9 cellular contexts compared by ENCODE assay signal in genomic region chr7:156607332-156608175, GRCh38. TPM values are rescaled to one million over a fixed set of nuclear protein-coding genes. Genes with fewer than 3 reads are reported as not detected.
A peak's percentile ranks its signal among the peaks of the same experiment; 100 is the strongest.
DNase-seq lines count a peak whose midpoint lies in the region; ATAC-seq and TF ChIP-seq lines count a peak whose summit lies in the region.
"Had no signal": no experiment of that assay in that cellular context is flagged by ENCODE, and none has a peak within 500 bp of the region (broad histone marks: within the 10 kb centered on the region; RNA-seq: fewer than 3 reads in every experiment).

No MANE protein-coding gene starts in this region.

- BruUV-seq in mammary epithelial cell (replicated peaks; lab: Mats Ljungman, UMichigan), result no TSS peak

- no peaks in the 10 kb centered on the region for H4K20me1 ChIP-seq in mammary epithelial cell (ENCODE audit: insufficient read depth, low read length)

- in situ Hi-C loops in mammary epithelial cell (cut with MboI; ENCODE audit: low sequenced_read_pairs in 2 of 2), result no loop called here

- CTCF ChIA-PET in mammary epithelial cell (lab: Charles Lee; ENCODE audit: low non-redundant PET), result no interaction called here

- H3K27ac ChIP-seq in mammary epithelial cell (ENCODE audit: insufficient read depth, low read depth, low read length) (no peak overlapping the region), lung (ENCODE audit: low read depth in 1 of 2, low read length in 1 of 2) (peak overlapping the region in 1 of 2 donors; percentile 79), tibial nerve (no peak overlapping the region)
- H3K27ac ChIP-seq: C4-2B had no signal

- H3K4me3 ChIP-seq in mammary epithelial cell (replicated peaks in 1 of 3; ENCODE audit: insufficient read depth in 1 of 3, low read depth in 2 of 3, low read length in 3 of 3) (peak overlapping the region in 2 of 3 experiments; percentile 1 to 24), lung (peak overlapping the region; percentile 43), tibial nerve (peak overlapping the region; percentile 14 to 48 (median 28))

- intact Hi-C loops in mammary epithelial cell (cut with micrococcal nuclease), result no loop called here

- H3K9me3 ChIP-seq in mammary epithelial cell (replicated peaks; ENCODE audit: insufficient read depth, low read length), result no peaks in the 10 kb centered on the region
- H3K9me3 ChIP-seq in lung (ENCODE audit: control insufficient read depth in 2 of 2, insufficient read depth in 1 of 2, low read length in 1 of 2), result no peaks in the 10 kb centered on the region
- no peaks in the 10 kb centered on the region for H3K9me3 ChIP-seq in tibial nerve

- H3K9ac ChIP-seq in mammary epithelial cell (ENCODE audit: insufficient read depth, low read length), result no peak overlapping the region

- TF ChIP-seq EP300 in tibial nerve (IDR thresholded peaks at IDR 0.05), result no peak

- no peaks in the 10 kb centered on the region for H3K79me2 ChIP-seq in mammary epithelial cell (ENCODE audit: insufficient read depth, low read length)

- H3K36me3 ChIP-seq in mammary epithelial cell (ENCODE audit: insufficient read depth, low read length), result no peaks in the 10 kb centered on the region
- H3K36me3 ChIP-seq in lung (ENCODE audit: control insufficient read depth in 2 of 2, insufficient read depth in 2 of 2, low read length in 2 of 2), result no peaks in the 10 kb centered on the region
- peaks cover 0 to 3% (median 0%) of the 10 kb centered on the region in 3 donors for H3K36me3 ChIP-seq in tibial nerve

- WGBS in mammary epithelial cell (ENCODE audit: low coverage, missing lambda C conversion rate), result 6% methylated on average over 30 of the region's 84 CpGs
- WGBS in lung, 2 donors, result 22 to 45% methylated on average over 58 to 84 of the region's 84 CpGs
- WGBS in tibial nerve, 2 donors, result 44 to 53% methylated on average over 61 to 78 of the region's 84 CpGs

- DNase-seq in activated effector memory CD4-positive, alpha-beta T cell treated with anti-CD3 and anti-CD28 coated beads, Interleukin-2, amount 50 U/mL, for 16 hours, result peak; percentile 62
- DNase-seq in activated effector memory CD4-positive, alpha-beta T cell treated with Interleukin-2 at 50 U/mL for 16 hours, result no peak
- no peak for DNase-seq in mammary epithelial cell
- no peak for DNase-seq in lung (ENCODE audit: low spot score)
- DNase-seq in tibial nerve (ENCODE audit: low spot score in 2 of 2), result no peak
- no peak for DNase-seq in NCI-H1417 (lab: John Stamatoyannopoulos, UW)
- DNase-seq in NCI-H2196 treated with DMSO at 0.1 percent for 48 hours (lab: John Stamatoyannopoulos, UW; ENCODE audit: unreplicated experiment), result no peak
- DNase-seq in activated CD4-positive, alpha-beta T cell treated with anti-CD3 and anti-CD28 coated beads, Interleukin-2, amount 50 U/mL, for 1 hour, result no peak

- dilution Hi-C loops in mammary epithelial cell (cut with HindIII; ENCODE audit: low sequenced_read_pairs), result no loop called here

- no peak for ATAC-seq in lung (ENCODE audit: insufficient read depth, low FRiP score)

- no peak for TF ChIP-seq POLR2A in tibial nerve (IDR thresholded peaks at IDR 0.05)

- TF ChIP-seq CTCF in mammary epithelial cell (conservative IDR thresholded peaks at IDR 0.05 in 1 of 2, IDR thresholded peaks at IDR 0.05 in 1 of 2; ENCODE audit: extremely low read depth in 1 of 2, insufficient read depth in 1 of 2, low read depth in 1 of 2, low read length in 2 of 2), result no peak
- no peak for TF ChIP-seq CTCF in lung (IDR thresholded peaks at IDR 0.05; ENCODE audit: control extremely low read depth, extremely low read depth)
- TF ChIP-seq CTCF in tibial nerve (IDR thresholded peaks at IDR 0.05), result no peak

- H3K27me3 ChIP-seq in mammary epithelial cell (ENCODE audit: insufficient read depth, low read length), result peaks cover 5% of the 10 kb centered on the region
- no peaks in the 10 kb centered on the region for H3K27me3 ChIP-seq in lung (ENCODE audit: control insufficient read depth, insufficient read depth)
- peaks cover 0 to 8% of the 10 kb centered on the region in 2 donors for H3K27me3 ChIP-seq in tibial nerve

- H3K4me1 ChIP-seq in mammary epithelial cell (ENCODE audit: insufficient read depth, low read length), result peaks cover 16% of the 10 kb centered on the region
- H3K4me1 ChIP-seq in lung (ENCODE audit: control insufficient read depth in 2 of 2, insufficient read depth in 2 of 2, low read length in 2 of 2), result peaks cover 0 to 10% of the 10 kb centered on the region in 2 donors
- H3K4me1 ChIP-seq in tibial nerve, result peaks cover 0 to 12% (median 2%) of the 10 kb centered on the region in 4 donors

- peak overlapping the region; percentile 34 for H2AFZ ChIP-seq in mammary epithelial cell (ENCODE audit: low read depth, low read length)

- peak overlapping the region; percentile 55 for H3K4me2 ChIP-seq in mammary epithelial cell (ENCODE audit: insufficient read depth, low read depth, low read length)

RNA-seq across cellular contexts. Expression of gene RNF32, which starts 33.0 kb away (rescaled TPM):
- total RNA-seq in mammary epithelial cell, result 1 to 10 TPM in 1 of 2 donors, under 1 TPM in 1; 0.96 to 1.0 TPM
- 1.00 TPM for polyA plus RNA-seq in mammary epithelial cell
- not detected for polyA minus RNA-seq in mammary epithelial cell
- 1 to 10 TPM; 2.7 to 3.5 TPM for total RNA-seq in lung
- 1 to 10 TPM; 1.5 to 3.9 TPM for polyA plus RNA-seq in lung
- total RNA-seq in tibial nerve, result 1 to 10 TPM in 2 of 4 donors, under 1 TPM in 1, not detected in 1; 0.42 to 6.0 (median 1.5) TPM
